20 cellular contexts compared by ENCODE assay signal in genomic region chr19:44818470-44818856, GRCh38. TPM values are rescaled to one million over a fixed set of nuclear protein-coding genes. Genes with fewer than 3 reads are reported as not detected.
DNase-seq lines count a peak whose midpoint lies in the region; ATAC-seq, FAIRE-seq and TF ChIP-seq lines count a peak whose summit lies in the region.
"Had no signal": no experiment of that assay in that cellular context is flagged by ENCODE, and none has a peak within 500 bp of the region (broad histone marks: within the 10 kb centered on the region; RNA-seq: fewer than 3 reads in every experiment).

No MANE protein-coding gene starts in this region.

- H3K4me2 ChIP-seq in HepG2 (ENCODE audit: low read depth, low read length) = no peak overlapping the region
- no peak overlapping the region for H3K4me2 ChIP-seq in osteoblast (ENCODE audit: insufficient read depth, low read length)
- no peak overlapping the region for H3K4me2 ChIP-seq in MM.1S (ENCODE audit: low read depth, low read length)
- H3K4me2 ChIP-seq: A549 had no signal

- H3K9me3 ChIP-seq in HepG2 (ENCODE audit: low read length) (no peaks in the 10 kb centered on the region), right lobe of liver (no peaks in the 10 kb centered on the region), osteoblast (ENCODE audit: low read depth, low read length) (no peaks in the 10 kb centered on the region), MM.1S (replicated peaks; ENCODE audit: insufficient read depth, low read length) (no peaks in the 10 kb centered on the region)
- H3K9me3 ChIP-seq: A549 had no signal

- no peak overlapping the region for H3K9ac ChIP-seq in HepG2 (ENCODE audit: insufficient read depth, low read depth, low read length)
- no peak overlapping the region for H3K9ac ChIP-seq in MM.1S (ENCODE audit: low read length)

- BruUV-seq in HepG2 (replicated peaks; lab: Mats Ljungman, UMichigan) = no TSS peak

- H3K9me2 ChIP-seq in MM.1S (replicated peaks; ENCODE audit: insufficient read depth, low read length) = no peaks in the 10 kb centered on the region

- H3K27me3 ChIP-seq in HepG2 (ENCODE audit: control insufficient read depth in 1 of 2, insufficient read depth in 2 of 2, low read length in 2 of 2) (no peaks in the 10 kb centered on the region), right lobe of liver (no peaks in the 10 kb centered on the region), osteoblast (ENCODE audit: insufficient read depth, low read length) (peaks cover 3% of the 10 kb centered on the region), MM.1S (replicated peaks; ENCODE audit: insufficient read depth, low read length) (peaks cover 80% of the 10 kb centered on the region)

- in situ Hi-C loops in HepG2 (cut with HindIII; ENCODE audit: extremely low pct_ligation_motif_present, low pct_unique_long_range_greater_than_20kb) = no loop called here

- peaks cover 32% of the 10 kb centered on the region for H3K27me3 Mint-ChIP-seq in dendritic cell treated with granulocyte-macrophage colony-stimulating factor and Interleukin-4, amounts not matched to agents 40 ng/mL and 50 ng/mL, for 4 days
- no peaks in the 10 kb centered on the region for H3K27me3 Mint-ChIP-seq in mesothelial cell of epicardium (ENCODE audit: low read depth)

- TF ChIP-seq RAD21 in HepG2 (CRISPR knock-in tag; IDR thresholded peaks at IDR 0.05) = no peak

- H3K4me1 ChIP-seq in HepG2 (ENCODE audit: insufficient read depth, low read length) = peaks cover 35% of the 10 kb centered on the region
- H3K4me1 ChIP-seq in right lobe of liver = peaks cover 0 to 9% (median 4%) of the 10 kb centered on the region in 4 donors
- H3K4me1 ChIP-seq in osteoblast (ENCODE audit: insufficient read depth, low read length) = no peaks in the 10 kb centered on the region
- no peaks in the 10 kb centered on the region for H3K4me1 ChIP-seq in MM.1S (ENCODE audit: low read length)

- H3K27ac Mint-ChIP-seq in dendritic cell treated with granulocyte-macrophage colony-stimulating factor and Interleukin-4, amounts not matched to agents 40 ng/mL and 50 ng/mL, for 4 days = peak overlapping the region; percentile 35
- H3K27ac Mint-ChIP-seq in mesothelial cell of epicardium = no peak overlapping the region
- H3K27ac Mint-ChIP-seq: CD4-positive, alpha-beta T cell had no signal

- H3K4me1 Mint-ChIP-seq in dendritic cell treated with granulocyte-macrophage colony-stimulating factor and Interleukin-4, amounts not matched to agents 40 ng/mL and 50 ng/mL, for 4 days (ENCODE audit: low read depth) = peaks cover 41% of the 10 kb centered on the region
- H3K4me1 Mint-ChIP-seq in mesothelial cell of epicardium = no peaks in the 10 kb centered on the region

- H3K79me2 ChIP-seq in HepG2 (ENCODE audit: insufficient read depth, low read length) (no peaks in the 10 kb centered on the region), osteoblast (ENCODE audit: insufficient read depth, low read length) (no peaks in the 10 kb centered on the region), MM.1S (ENCODE audit: low read length) (no peaks in the 10 kb centered on the region)

- TF ChIP-seq EP300 in HepG2 (IDR thresholded peaks at IDR 0.05; ENCODE audit: low read depth in 2 of 2, low read length in 2 of 2) (no peak), HepG2 (CRISPR knock-in tag; IDR thresholded peaks at IDR 0.05; ENCODE audit: borderline replicate concordance) (no peak)

- POLR2A ChIA-PET in HepG2 (lab: Yijun Ruan, JAX) = interaction anchor here (0.9 to 8.3 kb wide), 2 partner anchors 10 to 53 kb away, joined by 4 to 67 read pairs; partner anchors contain the start of gene BCAM

- H2AFZ ChIP-seq in HepG2 (ENCODE audit: low read length) (no peak overlapping the region), osteoblast (ENCODE audit: low read length) (no peak overlapping the region), MM.1S (ENCODE audit: low read length) (no peak overlapping the region)

- H3K36me3 ChIP-seq in HepG2 (replicated peaks in 1 of 2; ENCODE audit: control insufficient read depth in 1 of 2, insufficient read depth in 2 of 2, low read length in 2 of 2) (peaks cover 8 to 26% of the 10 kb centered on the region in 2 experiments), right lobe of liver (no peaks in the 10 kb centered on the region), osteoblast (ENCODE audit: insufficient read depth, low read length) (no peaks in the 10 kb centered on the region), MM.1S (replicated peaks; ENCODE audit: insufficient read depth, low read length) (no peaks in the 10 kb centered on the region)

- no peaks in the 10 kb centered on the region for H3F3A ChIP-seq in MM.1S (ENCODE audit: insufficient read depth, low read length)

- no peak for FAIRE-seq in HepG2 (lab: Jason Lieb, UNC)
- FAIRE-seq: A549, GM12878, H1 had no signal

- H3K4me3 ChIP-seq in HepG2 (replicated peaks in 1 of 3; ENCODE audit: insufficient read depth in 1 of 3, low read depth in 2 of 3, low read length in 3 of 3) = no peak overlapping the region
- no peak overlapping the region for H3K4me3 ChIP-seq in right lobe of liver
- no peak overlapping the region for H3K4me3 ChIP-seq in osteoblast (ENCODE audit: insufficient read depth, low read length)
- H3K4me3 ChIP-seq in MM.1S (ENCODE audit: low read length) = no peak overlapping the region
- H3K4me3 ChIP-seq: A549, GM12878 had no signal

- no peaks in the 10 kb centered on the region for H3K9me3 Mint-ChIP-seq in dendritic cell treated with granulocyte-macrophage colony-stimulating factor and Interleukin-4, amounts not matched to agents 40 ng/mL and 50 ng/mL, for 4 days
- H3K9me3 Mint-ChIP-seq in mesothelial cell of epicardium = no peaks in the 10 kb centered on the region
- H3K9me3 Mint-ChIP-seq: CD4-positive, alpha-beta T cell had no signal

- TF ChIP-seq CTCF in HepG2 (CRISPR knock-in tag; IDR thresholded peaks at IDR 0.05) (no peak), right lobe of liver (IDR thresholded peaks at IDR 0.05) (no peak), osteoblast (IDR thresholded peaks at IDR 0.05; ENCODE audit: extremely low read depth, low read depth, low read length) (no peak), mesothelial cell of epicardium (IDR thresholded peaks at IDR 0.05; ENCODE audit: unreplicated experiment) (no peak), MM.1S (IDR thresholded peaks at IDR 0.05; ENCODE audit: low read length) (no peak)

- TF ChIP-seq POLR2A in HepG2 (IDR thresholded peaks at IDR 0.05; ENCODE audit: insufficient read depth in 1 of 2, low read depth in 2 of 2, low read length in 2 of 2) (no peak), right lobe of liver (IDR thresholded peaks at IDR 0.05) (no peak)

- CTCF ChIA-PET in HepG2 (lab: Yijun Ruan, JAX; ENCODE audit: low intra/inter-chr PET ratio, low total read pairs) = no interaction called here

- no peaks in the 10 kb centered on the region for H3K36me3 Mint-ChIP-seq in dendritic cell treated with granulocyte-macrophage colony-stimulating factor and Interleukin-4, amounts not matched to agents 40 ng/mL and 50 ng/mL, for 4 days (ENCODE audit: low read depth)
- peaks cover 33% of the 10 kb centered on the region for H3K36me3 Mint-ChIP-seq in mesothelial cell of epicardium

- ATAC-seq in HepG2 (no peak), right lobe of liver (no peak), HG03460 (IDR thresholded peaks at IDR 0.05; ENCODE audit: unreplicated experiment) (no peak), GM19463 (IDR thresholded peaks at IDR 0.05; ENCODE audit: unreplicated experiment) (no peak)
- ATAC-seq: A549, GM12878, HCT116 had no signal

- H4K20me1 ChIP-seq in HepG2 (ENCODE audit: insufficient read depth, low read length) = 0 out of 2 replicates have a peak, but pooled peaks cover 2% of the 10 kb centered on the region
- H4K20me1 ChIP-seq in osteoblast (ENCODE audit: insufficient read depth, low read length) = no peaks in the 10 kb centered on the region
- no peaks in the 10 kb centered on the region for H4K20me1 ChIP-seq in MM.1S (ENCODE audit: insufficient read depth, low read length)

- H3K27ac ChIP-seq in HepG2 (ENCODE audit: extremely low read length, insufficient read depth, low read length) (no peak overlapping the region), right lobe of liver (no peak overlapping the region), osteoblast (ENCODE audit: low read depth, low read length) (no peak overlapping the region), MM.1S (ENCODE audit: low read length) (no peak overlapping the region)
- H3K27ac ChIP-seq: 22Rv1, A549, C4-2B had no signal

- DNase-seq in HepG2 (ENCODE audit: low spot score) (no peak), right lobe of liver (no peak), osteoblast (ENCODE audit: insufficient read length, low spot score, missing footprints) (peak; percentile 58), mesothelial cell of epicardium (ENCODE audit: low spot score in 2 of 2, unreplicated experiment in 2 of 2) (no peak), MM.1S (no peak)
- DNase-seq: AML-193; CD4-positive, alpha-beta T cell; DND-41; EL had no signal

- intact Hi-C loops in HepG2 (cut with micrococcal nuclease; ENCODE audit: unreplicated experiment) (no loop called here), right lobe of liver (cut with DNase I) (no loop called here)
- intact Hi-C loops in dendritic cell treated with granulocyte-macrophage colony-stimulating factor and Interleukin-4, amounts not matched to agents 40 ng/mL and 50 ng/mL, for 4 days (cut with micrococcal nuclease) = no loop called here

- WGBS in HepG2 (ENCODE audit: low lambda C conversion rate) = 92% methylated on average over 15 of the region's 17 CpGs
- whole genome bisulfite sequencing in right lobe of liver (ENCODE audit: insufficient coverage, low coverage, low lambda C conversion rate, missing lambda C conversion rate) = 97% methylated on average over 4 of the region's 17 CpGs

- H3K4me3 Mint-ChIP-seq in dendritic cell treated with granulocyte-macrophage colony-stimulating factor and Interleukin-4, amounts not matched to agents 40 ng/mL and 50 ng/mL, for 4 days = no peak overlapping the region
- H3K4me3 Mint-ChIP-seq in mesothelial cell of epicardium = no peak overlapping the region
- H3K4me3 Mint-ChIP-seq: CD4-positive, alpha-beta T cell had no signal

RNA-seq across cellular contexts. Expression of gene BCAM, which starts 9.6 kb away (rescaled TPM):
- total RNA-seq in HepG2 (2016; rRNA removed; fragmentation: Illumina TruSeq; extraction: Trizol) (30.6 and 51.2 TPM in 2 replicates), right lobe of liver (10 to 100 TPM; 26.5 to 48.3 (median 32.7) TPM), osteoblast (4.3 and 4.4 TPM in 2 replicates), mesothelial cell of epicardium (346 to 378 TPM (median 355 TPM) in 3 replicates)
- total RNA-seq in HepG2 (2016; cell fraction: cytosol; rRNA removed; fragmentation: Illumina TruSeq; extraction: Trizol; ENCODE audit: low read depth) = 13.8 and 14.2 TPM in 2 replicates
- total RNA-seq in HepG2 (2016; cell fraction: insoluble cytoplasmic fraction; rRNA removed; fragmentation: Illumina TruSeq; extraction: Trizol) = 22.1 and 59.2 TPM in 2 replicates
- total RNA-seq in HepG2 (2016; cell fraction: membrane; rRNA removed; fragmentation: Illumina TruSeq; extraction: Trizol) = 23.6 and 25.3 TPM in 2 replicates
- 82.3 and 107 TPM in 2 replicates for total RNA-seq in HepG2 (2016; cell fraction: nucleus; rRNA removed; fragmentation: Illumina TruSeq; extraction: Trizol)
- polyA plus RNA-seq in HepG2 (2011; rRNA removed) = 62.7 and 68.0 TPM in 2 replicates
- 30.5 and 43.7 TPM in 2 replicates for polyA plus RNA-seq in HepG2 (2011; cell fraction: cytosol; rRNA removed)
- polyA plus RNA-seq in HepG2 (2011; cell fraction: nucleus; rRNA removed) = 347 and 430 TPM in 2 replicates
- 225 and 263 TPM in 2 replicates for polyA plus RNA-seq in HepG2 (2012)
- polyA plus RNA-seq in HepG2 (2016; cell fraction: cytosol; fragmentation: Illumina TruSeq; extraction: Trizol; ENCODE audit: low read depth) = 20.9 and 22.6 TPM in 2 replicates
- polyA plus RNA-seq in HepG2 (2016; cell fraction: insoluble cytoplasmic fraction; fragmentation: Illumina TruSeq; extraction: Trizol; ENCODE audit: low read depth) = 55.5 and 77.0 TPM in 2 replicates
- polyA plus RNA-seq in HepG2 (2016; cell fraction: membrane; fragmentation: Illumina TruSeq; extraction: Trizol; ENCODE audit: low read depth) = 33.0 and 38.0 TPM in 2 replicates
- 426 and 433 TPM in 2 replicates for polyA plus RNA-seq in HepG2 (2016; cell fraction: nucleus; fragmentation: Illumina TruSeq; extraction: Trizol; ENCODE audit: insufficient read depth, low read depth)
- 67.0 TPM in 1 of 2 replicates, not detected in the other for polyA minus RNA-seq in HepG2 (2011; rRNA and poly(A)+ RNA removed; ENCODE audit: low replicate concordance)
- polyA minus RNA-seq in HepG2 (2011; cell fraction: cytosol; rRNA and poly(A)+ RNA removed) = 53.4 and 68.9 TPM in 2 replicates
- polyA minus RNA-seq in HepG2 (2011; cell fraction: nucleus; rRNA and poly(A)+ RNA removed) = 37.1 and 45.6 TPM in 2 replicates
- total RNA-seq: CD4-positive, alpha-beta T cell had no signal

RNA-seq across cellular contexts. Expression of gene NECTIN2, which starts 27.6 kb away (rescaled TPM):
- 32.7 and 75.4 TPM in 2 replicates for total RNA-seq in HepG2 (2016; rRNA removed; fragmentation: Illumina TruSeq; extraction: Trizol)
- total RNA-seq in HepG2 (2016; cell fraction: cytosol; rRNA removed; fragmentation: Illumina TruSeq; extraction: Trizol; ENCODE audit: low read depth) = 14.1 and 16.2 TPM in 2 replicates
- total RNA-seq in HepG2 (2016; cell fraction: insoluble cytoplasmic fraction; rRNA removed; fragmentation: Illumina TruSeq; extraction: Trizol) = 26.6 and 79.7 TPM in 2 replicates
- 27.2 and 31.1 TPM in 2 replicates for total RNA-seq in HepG2 (2016; cell fraction: membrane; rRNA removed; fragmentation: Illumina TruSeq; extraction: Trizol)
- total RNA-seq in HepG2 (2016; cell fraction: nucleus; rRNA removed; fragmentation: Illumina TruSeq; extraction: Trizol) = 65.4 and 75.4 TPM in 2 replicates
- polyA plus RNA-seq in HepG2 (2011; rRNA removed) = 114 and 164 TPM in 2 replicates
- 99.1 and 107 TPM in 2 replicates for polyA plus RNA-seq in HepG2 (2011; cell fraction: cytosol; rRNA removed)
- polyA plus RNA-seq in HepG2 (2011; cell fraction: nucleus; rRNA removed) = 78.9 and 91.7 TPM in 2 replicates
- polyA plus RNA-seq in HepG2 (2012) = 75.5 and 159 TPM in 2 replicates
- polyA plus RNA-seq in HepG2 (2016; cell fraction: cytosol; fragmentation: Illumina TruSeq; extraction: Trizol; ENCODE audit: low read depth) = 13.2 and 14.3 TPM in 2 replicates
- 33.0 and 42.6 TPM in 2 replicates for polyA plus RNA-seq in HepG2 (2016; cell fraction: insoluble cytoplasmic fraction; fragmentation: Illumina TruSeq; extraction: Trizol; ENCODE audit: low read depth)
- 24.0 and 26.9 TPM in 2 replicates for polyA plus RNA-seq in HepG2 (2016; cell fraction: membrane; fragmentation: Illumina TruSeq; extraction: Trizol; ENCODE audit: low read depth)
- polyA plus RNA-seq in HepG2 (2016; cell fraction: nucleus; fragmentation: Illumina TruSeq; extraction: Trizol; ENCODE audit: insufficient read depth, low read depth) = 142 TPM in 2 replicates
- polyA minus RNA-seq in HepG2 (2011; rRNA and poly(A)+ RNA removed; ENCODE audit: low replicate concordance) = 35.2 and 152 TPM in 2 replicates
- polyA minus RNA-seq in HepG2 (2011; cell fraction: cytosol; rRNA and poly(A)+ RNA removed) = 59.6 and 69.2 TPM in 2 replicates
- polyA minus RNA-seq in HepG2 (2011; cell fraction: nucleus; rRNA and poly(A)+ RNA removed) = 28.7 and 29.8 TPM in 2 replicates
- total RNA-seq in right lobe of liver = 100 to 1,000 TPM in 1 of 6 experiments, 10 to 100 TPM in 5; 63.5 to 127 (median 87.4) TPM
- 38.9 and 46.0 TPM in 2 replicates for total RNA-seq in osteoblast
- total RNA-seq in mesothelial cell of epicardium = 291 to 300 TPM (median 299 TPM) in 3 replicates

RNA-seq across cellular contexts. Expression of gene CBLC, which starts 40.8 kb away (rescaled TPM):
- total RNA-seq in HepG2 (2016; rRNA removed; fragmentation: Illumina TruSeq; extraction: Trizol) (1.1 and 1.8 TPM in 2 replicates), right lobe of liver (10 to 100 TPM in 5 of 6 experiments, 1 to 10 TPM in 1; 9.8 to 19.4 (median 15.6) TPM), osteoblast (not detected in 2 replicates), mesothelial cell of epicardium (8.5 to 10.8 TPM (median 8.8 TPM) in 3 replicates)
- 0.81 and 0.97 TPM in 2 replicates for total RNA-seq in HepG2 (2016; cell fraction: cytosol; rRNA removed; fragmentation: Illumina TruSeq; extraction: Trizol; ENCODE audit: low read depth)
- 0.91 and 1.8 TPM in 2 replicates for total RNA-seq in HepG2 (2016; cell fraction: insoluble cytoplasmic fraction; rRNA removed; fragmentation: Illumina TruSeq; extraction: Trizol)
- total RNA-seq in HepG2 (2016; cell fraction: membrane; rRNA removed; fragmentation: Illumina TruSeq; extraction: Trizol) = 1.1 and 1.2 TPM in 2 replicates
- total RNA-seq in HepG2 (2016; cell fraction: nucleus; rRNA removed; fragmentation: Illumina TruSeq; extraction: Trizol) = 1.6 and 2.7 TPM in 2 replicates
- 2.6 and 4.3 TPM in 2 replicates for polyA plus RNA-seq in HepG2 (2011; rRNA removed)
- polyA plus RNA-seq in HepG2 (2011; cell fraction: cytosol; rRNA removed) = 1.4 and 2.1 TPM in 2 replicates
- polyA plus RNA-seq in HepG2 (2011; cell fraction: nucleus; rRNA removed) = 13.9 and 14.3 TPM in 2 replicates
- 1.8 and 2.3 TPM in 2 replicates for polyA plus RNA-seq in HepG2 (2012)
- polyA plus RNA-seq in HepG2 (2016; cell fraction: cytosol; fragmentation: Illumina TruSeq; extraction: Trizol; ENCODE audit: low read depth) = 0.87 and 0.89 TPM in 2 replicates
- 1.1 and 1.9 TPM in 2 replicates for polyA plus RNA-seq in HepG2 (2016; cell fraction: insoluble cytoplasmic fraction; fragmentation: Illumina TruSeq; extraction: Trizol; ENCODE audit: low read depth)
- 0.50 and 0.61 TPM in 2 replicates for polyA plus RNA-seq in HepG2 (2016; cell fraction: membrane; fragmentation: Illumina TruSeq; extraction: Trizol; ENCODE audit: low read depth)
- 4.5 and 5.6 TPM in 2 replicates for polyA plus RNA-seq in HepG2 (2016; cell fraction: nucleus; fragmentation: Illumina TruSeq; extraction: Trizol; ENCODE audit: insufficient read depth, low read depth)
- 0.33 and 11.2 TPM in 2 replicates for polyA minus RNA-seq in HepG2 (2011; rRNA and poly(A)+ RNA removed; ENCODE audit: low replicate concordance)
- polyA minus RNA-seq in HepG2 (2011; cell fraction: cytosol; rRNA and poly(A)+ RNA removed) = 1.4 and 2.2 TPM in 2 replicates
- 3.9 and 5.8 TPM in 2 replicates for polyA minus RNA-seq in HepG2 (2011; cell fraction: nucleus; rRNA and poly(A)+ RNA removed)
- total RNA-seq: CD4-positive, alpha-beta T cell; G401; GM12878 had no signal
- polyA plus RNA-seq: A549, BJ, GM12878 had no signal
